ENCODE assay signal across 11 cellular contexts in genomic region chr4:148054275-148054674, GRCh38.
DNase-seq lines count a peak whose midpoint lies in the region; ATAC-seq and TF ChIP-seq lines count a peak whose summit lies in the region.
"Had no signal": no experiment of that assay in that cellular context is flagged by ENCODE, and none has a peak within 500 bp of the region (broad histone marks: within the 10 kb centered on the region; RNA-seq: fewer than 3 reads in every experiment).

No MANE protein-coding gene starts in this region.

- H3K36me3 ChIP-seq in WERI-Rb-1: peaks cover 2% of the 10 kb centered on the region

- no peak overlapping the region for H3K4me3 Mint-ChIP-seq in activated CD4-positive, alpha-beta T cell treated with anti-CD3 and anti-CD28 coated beads, Interleukin-2, amount 10 ng/mL, durations not matched to agents 7 days and 5 days
- no peak overlapping the region for H3K4me3 Mint-ChIP-seq in nephron
- H3K4me3 Mint-ChIP-seq: endodermal cell, memory B cell had no signal

- POLR2A ChIA-PET in activated CD4-positive, alpha-beta T cell treated with anti-CD3 and anti-CD28 coated beads, Interleukin-2, amount 10 ng/mL, durations not matched to agents 7 days and 5 days (lab: Charles Lee): no interaction called here

- no peak overlapping the region for H3K4me3 ChIP-seq in WERI-Rb-1 (ENCODE audit: low read depth, low read length)

- H3K27me3 Mint-ChIP-seq in activated CD4-positive, alpha-beta T cell treated with anti-CD3 and anti-CD28 coated beads, Interleukin-2, amount 10 ng/mL, durations not matched to agents 7 days and 5 days: no peaks in the 10 kb centered on the region
- H3K27me3 Mint-ChIP-seq in nephron (ENCODE audit: low read depth): peaks cover 3% of the 10 kb centered on the region

- CTCF ChIA-PET in activated CD4-positive, alpha-beta T cell treated with anti-CD3 and anti-CD28 coated beads, Interleukin-2, amount 10 ng/mL, durations not matched to agents 7 days and 5 days (lab: Charles Lee): interaction anchor here (0.9 to 1.3 kb wide), 2 partner anchors 8 to 10 kb away, joined by 4 read pairs; no protein-coding TSS in a partner anchor

- TF ChIP-seq CTCF in WERI-Rb-1 (IDR thresholded peaks at IDR 0.05; ENCODE audit: low read depth, low read length) (peak; percentile 16; the same call in 1 of the 2 replicates), nephron (IDR thresholded peaks at IDR 0.05; ENCODE audit: unreplicated experiment in 3 of 3) (peak in 1 of 3 experiments; percentile 10)

- ATAC-seq in HG02840 (IDR thresholded peaks at IDR 0.05; ENCODE audit: low FRiP score, unreplicated experiment): no peak
- no peak for ATAC-seq in GM21619 (IDR thresholded peaks at IDR 0.05; ENCODE audit: unreplicated experiment)

- peaks cover 12% of the 10 kb centered on the region for H3K9me3 Mint-ChIP-seq in activated CD4-positive, alpha-beta T cell treated with anti-CD3 and anti-CD28 coated beads, Interleukin-2, amount 10 ng/mL, durations not matched to agents 7 days and 5 days
- no peaks in the 10 kb centered on the region for H3K9me3 Mint-ChIP-seq in nephron
- H3K9me3 Mint-ChIP-seq: endodermal cell, memory B cell had no signal

- H3K27ac ChIP-seq in WERI-Rb-1: peak overlapping the region; percentile 69

- peaks cover 38% of the 10 kb centered on the region for H3K36me3 Mint-ChIP-seq in activated CD4-positive, alpha-beta T cell treated with anti-CD3 and anti-CD28 coated beads, Interleukin-2, amount 10 ng/mL, durations not matched to agents 7 days and 5 days (ENCODE audit: low read depth)
- peaks cover 4% of the 10 kb centered on the region for H3K36me3 Mint-ChIP-seq in nephron (ENCODE audit: low read depth)
- H3K36me3 Mint-ChIP-seq: memory B cell had no signal

- no peaks in the 10 kb centered on the region for H3K9me3 ChIP-seq in WERI-Rb-1 (ENCODE audit: severe bottlenecking)

- peaks cover 87% of the 10 kb centered on the region for H3K4me1 Mint-ChIP-seq in activated CD4-positive, alpha-beta T cell treated with anti-CD3 and anti-CD28 coated beads, Interleukin-2, amount 10 ng/mL, durations not matched to agents 7 days and 5 days
- peaks cover 65% of the 10 kb centered on the region for H3K4me1 Mint-ChIP-seq in nephron

- no peak for DNase-seq in activated CD4-positive, alpha-beta T cell treated with anti-CD3 and anti-CD28 coated beads, Interleukin-2, amount 10 ng/mL, durations not matched to agents 7 days and 5 days
- no peak for DNase-seq in activated CD4-positive, alpha-beta T cell treated with anti-CD3 and anti-CD28 coated beads, Interleukin-2, amount 50 U/mL, for 48 hours
- DNase-seq in KBM-7 (peak; percentile 45), WERI-Rb-1 (peak; percentile 92)
- DNase-seq in activated T-cell treated with anti-CD3 and anti-CD28 coated beads, Interleukin-2, amount 50 U/mL, for 1 hour: no peak
- DNase-seq: endodermal cell; stimulated activated CD4-positive, alpha-beta T cell treated with anti-CD3 and anti-CD28 coated beads, Interleukin-4, amount 100 ng/mL, for 24 hours had no signal

- peak overlapping the region; percentile 82 for H3K27ac Mint-ChIP-seq in activated CD4-positive, alpha-beta T cell treated with anti-CD3 and anti-CD28 coated beads, Interleukin-2, amount 10 ng/mL, durations not matched to agents 7 days and 5 days
- H3K27ac Mint-ChIP-seq in nephron: peak overlapping the region; percentile 22 to 90 (median 77)
- H3K27ac Mint-ChIP-seq: endodermal cell, memory B cell had no signal

- in situ Hi-C loops in KBM-7 (cut with MboI; ENCODE audit: low pct_unique_long_range_greater_than_20kb, low sequenced_read_pairs): no loop called here

- H3K27me3 ChIP-seq in WERI-Rb-1 (ENCODE audit: insufficient read depth, low read depth, severe bottlenecking): no peaks in the 10 kb centered on the region

Comparison
In these comparisons a context has a peak if more than half of its experiments do, and no peak if none do; other contexts are left out.
1. DNase-seq: peak in KBM-7 (single experiment) and WERI-Rb-1 (single experiment); none in activated CD4-positive, alpha-beta T cell treated with anti-CD3 and anti-CD28 coated beads, Interleukin-2, amount 10 ng/mL, durations not matched to agents 7 days and 5 days (single experiment), activated CD4-positive, alpha-beta T cell treated with anti-CD3 and anti-CD28 coated beads, Interleukin-2, amount 50 U/mL, for 48 hours (0 of 2) and activated T-cell treated with anti-CD3 and anti-CD28 coated beads, Interleukin-2, amount 50 U/mL, for 1 hour (single experiment).